Comparison of ENCODE assay signal across 1 cellular context in genomic region chr11:67099841-67100324, GRCh38.
TF ChIP-seq lines count a peak whose summit lies in the region.

No MANE protein-coding gene starts in this region.

TF ChIP-seq in endothelial cell of umbilical vein, 7 proteins besides CTCF, POLR2A, EP300 and RAD21 (continued from another document):
- TF ChIP-seq GATA2 (IDR thresholded peaks at IDR 0.05; ENCODE audit: insufficient read depth, insufficient read length, low read depth, low read length), result no peak
- TF ChIP-seq MYC (IDR thresholded peaks at IDR 0.05; ENCODE audit: low read depth, low read length), result no peak
- TF ChIP-seq, protein P1, sequence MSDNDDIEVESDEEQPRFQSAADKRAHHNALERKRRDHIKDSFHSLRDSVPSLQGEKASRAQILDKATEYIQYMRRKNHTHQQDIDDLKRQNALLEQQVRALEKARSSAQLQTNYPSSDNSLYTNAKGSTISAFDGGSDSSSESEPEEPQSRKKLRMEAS (IDR thresholded peaks at IDR 0.05; ENCODE audit: insufficient read depth, insufficient read length), result no peak
